8 cellular contexts compared by ENCODE assay signal in genomic region chr5:21209404-21209803, GRCh38.
"Had no signal": no experiment of that assay in that cellular context is flagged by ENCODE, and none has a peak within 500 bp of the region (broad histone marks: within the 10 kb centered on the region; RNA-seq: fewer than 3 reads in every experiment).

No MANE protein-coding gene starts in this region.

- FAIRE-seq: G401.6, GM12878, GM12891, GM12892, GM18507, GM19239 had no signal

- DNase-seq: GDM1, GF-D8 had no signal

- H3K4me3 ChIP-seq: GM12878 had no signal

- ATAC-seq: GM12878 had no signal
